ENCODE assay signal across 8 cellular contexts in the genomic region with DNA sequence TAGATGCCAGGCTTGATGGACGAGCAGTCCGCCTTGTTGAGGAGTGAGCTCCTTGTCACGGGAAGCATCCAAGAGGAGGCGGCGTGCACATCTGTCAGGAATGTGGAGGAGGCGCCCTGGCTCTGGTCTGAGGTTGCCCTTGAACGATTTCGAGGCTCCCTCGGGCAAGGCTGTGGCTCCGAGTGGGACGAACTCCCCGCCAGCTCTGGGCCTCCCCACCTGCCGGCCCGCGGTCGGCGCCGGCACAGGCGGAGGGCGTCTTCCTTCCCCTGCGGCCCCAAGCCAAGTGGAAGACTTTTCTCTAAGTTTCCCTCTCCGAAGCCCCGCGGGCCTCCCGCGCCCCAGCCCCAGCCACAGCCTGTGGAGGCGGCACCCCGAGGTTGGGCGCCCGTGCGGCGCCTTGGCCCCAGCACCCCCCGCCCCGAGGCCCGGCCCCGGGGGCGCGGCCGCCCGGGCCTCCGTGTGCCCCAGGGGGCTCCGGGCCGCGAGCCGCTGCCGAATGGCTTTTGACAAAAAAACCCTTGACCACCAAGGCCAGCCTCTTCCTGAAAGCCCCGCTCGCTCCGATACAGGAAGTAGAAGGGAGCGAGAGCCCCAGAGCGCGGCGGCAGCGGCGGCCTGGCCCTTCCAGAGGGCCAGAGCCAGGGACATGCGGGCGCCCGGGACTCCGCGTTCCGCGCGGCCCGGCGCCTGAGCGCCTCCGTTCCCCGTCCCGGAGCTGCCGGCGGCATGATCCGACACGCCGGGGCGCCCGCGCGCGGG. TPM values are rescaled to one million over a fixed set of nuclear protein-coding genes. Genes with fewer than 3 reads are reported as not detected.
DNase-seq lines count a peak whose midpoint lies in the region; ATAC-seq and TF ChIP-seq lines count a peak whose summit lies in the region.

A gene with protein sequence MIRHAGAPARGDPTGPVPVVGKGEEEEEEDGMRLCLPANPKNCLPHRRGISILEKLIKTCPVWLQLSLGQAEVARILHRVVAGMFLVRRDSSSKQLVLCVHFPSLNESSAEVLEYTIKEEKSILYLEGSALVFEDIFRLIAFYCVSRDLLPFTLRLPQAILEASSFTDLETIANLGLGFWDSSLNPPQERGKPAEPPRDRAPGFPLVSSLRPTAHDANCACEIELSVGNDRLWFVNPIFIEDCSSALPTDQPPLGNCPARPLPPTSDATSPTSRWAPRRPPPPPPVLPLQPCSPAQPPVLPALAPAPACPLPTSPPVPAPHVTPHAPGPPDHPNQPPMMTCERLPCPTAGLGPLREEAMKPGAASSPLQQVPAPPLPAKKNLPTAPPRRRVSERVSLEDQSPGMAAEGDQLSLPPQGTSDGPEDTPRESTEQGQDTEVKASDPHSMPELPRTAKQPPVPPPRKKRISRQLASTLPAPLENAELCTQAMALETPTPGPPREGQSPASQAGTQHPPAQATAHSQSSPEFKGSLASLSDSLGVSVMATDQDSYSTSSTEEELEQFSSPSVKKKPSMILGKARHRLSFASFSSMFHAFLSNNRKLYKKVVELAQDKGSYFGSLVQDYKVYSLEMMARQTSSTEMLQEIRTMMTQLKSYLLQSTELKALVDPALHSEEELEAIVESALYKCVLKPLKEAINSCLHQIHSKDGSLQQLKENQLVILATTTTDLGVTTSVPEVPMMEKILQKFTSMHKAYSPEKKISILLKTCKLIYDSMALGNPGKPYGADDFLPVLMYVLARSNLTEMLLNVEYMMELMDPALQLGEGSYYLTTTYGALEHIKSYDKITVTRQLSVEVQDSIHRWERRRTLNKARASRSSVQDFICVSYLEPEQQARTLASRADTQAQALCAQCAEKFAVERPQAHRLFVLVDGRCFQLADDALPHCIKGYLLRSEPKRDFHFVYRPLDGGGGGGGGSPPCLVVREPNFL (plus strand): TSS at position 578 of the 762 bp plus-strand sequence. CDS start 152 bp downstream, at position 730.

- H3K4me1 Mint-ChIP-seq in CD4-positive, alpha-beta T cell (ENCODE audit: low read depth), result peaks cover 41% of the 10 kb centered on the region
- peaks cover 43 to 48% of the 10 kb centered on the region in 2 donors for H3K4me1 Mint-ChIP-seq in effector memory CD8-positive, alpha-beta T cell (ENCODE audit: low read depth in 2 of 2)
- H3K4me1 Mint-ChIP-seq in stimulated activated naive CD8-positive, alpha-beta T cell treated with anti-CD3 and anti-CD28 coated beads, Interleukin-15, amount 100 ng/mL, for 72 hours, result peaks cover 63% of the 10 kb centered on the region

- peak within 1 kb of the TSS; percentile 67 for H3K9ac ChIP-seq in HUES6 (ENCODE audit: low read length)
- peak within 1 kb of the TSS; percentile 94 for H3K9ac ChIP-seq in mesenchymal stem cell (ENCODE audit: low read length)

- peak within 1 kb of the TSS; percentile 42 for H2AK5ac ChIP-seq in mesenchymal stem cell (ENCODE audit: low read length, severe bottlenecking)

- H3K36me3 ChIP-seq in HUES6 (ENCODE audit: control insufficient read depth, insufficient read depth, low read length) (no peaks in the 10 kb centered on the region), mesenchymal stem cell (ENCODE audit: control insufficient read depth in 1 of 2, insufficient read depth in 2 of 2, low read depth in 1 of 2, low read length in 2 of 2) (no peaks in the 10 kb centered on the region)

- peak within 1 kb of the TSS; percentile 59 for H2BK5ac ChIP-seq in mesenchymal stem cell (ENCODE audit: low read depth, low read length, poor library complexity, severe bottlenecking)

- H3K79me1 ChIP-seq in mesenchymal stem cell (replicated peaks; ENCODE audit: low read length, poor library complexity, severe bottlenecking), result peaks cover 27% of the 10 kb centered on the region

- H3K4me1 ChIP-seq in HUES6 (ENCODE audit: control insufficient read depth, insufficient read depth, low read length) (peaks cover 13% of the 10 kb centered on the region), mesenchymal stem cell (ENCODE audit: control insufficient read depth, insufficient read depth, low read depth, low read length) (peaks cover 25% of the 10 kb centered on the region)

- no peaks in the 10 kb centered on the region for H3K27me3 ChIP-seq in CD4-positive, alpha-beta T cell (ENCODE audit: control insufficient read depth, insufficient read depth, low read length)
- H3K27me3 ChIP-seq in HUES6 (ENCODE audit: control insufficient read depth, insufficient read depth, low read length) (peaks cover 39% of the 10 kb centered on the region), mesenchymal stem cell (ENCODE audit: control insufficient read depth in 1 of 2, insufficient read depth in 1 of 2, low read length in 2 of 2) (no peaks in the 10 kb centered on the region)

- peak within 1 kb of the TSS; percentile 81 to 98 for H2BK12ac ChIP-seq in mesenchymal stem cell (ENCODE audit: low read length in 2 of 2)

- no peaks in the 10 kb centered on the region for H3K9me3 ChIP-seq in CD4-positive, alpha-beta T cell (ENCODE audit: control insufficient read depth, low read length)
- H3K9me3 ChIP-seq in HUES6 (ENCODE audit: control insufficient read depth, insufficient read depth, low read depth, low read length), result no peaks in the 10 kb centered on the region
- no peaks in the 10 kb centered on the region for H3K9me3 ChIP-seq in mesenchymal stem cell (ENCODE audit: control insufficient read depth, low read length)

- H3K4me3 Mint-ChIP-seq in CD4-positive, alpha-beta T cell, result peak within 1 kb of the TSS; percentile 78
- H3K4me3 Mint-ChIP-seq in effector memory CD8-positive, alpha-beta T cell, result peak within 1 kb of the TSS; percentile 85
- H3K4me3 Mint-ChIP-seq in stimulated activated naive CD8-positive, alpha-beta T cell treated with anti-CD3 and anti-CD28 coated beads, Interleukin-15, amount 100 ng/mL, for 72 hours, result peak within 1 kb of the TSS; percentile 77 to 91

- peak; percentile 57 for ATAC-seq in CD4-positive, alpha-beta T cell (ENCODE audit: poor library complexity)
- ATAC-seq in GM19467 (IDR thresholded peaks at IDR 0.05; ENCODE audit: unreplicated experiment), result peak; percentile 53
- ATAC-seq in effector memory CD8-positive, alpha-beta T cell (replicated peaks), result peak; percentile 70
- peak; percentile 76 for ATAC-seq in stimulated activated naive CD8-positive, alpha-beta T cell treated with anti-CD3 and anti-CD28 coated beads, Interleukin-15, amount 100 ng/mL, for 72 hours

- CTCF ChIA-PET in CD4-positive, alpha-beta T cell (lab: Charles Lee), result no interaction called here

- peak within 1 kb of the TSS; percentile 93 for H4K91ac ChIP-seq in mesenchymal stem cell (ENCODE audit: low read length)

- peak within 1 kb of the TSS; percentile 95 for H3K4ac ChIP-seq in mesenchymal stem cell (ENCODE audit: low read depth in 1 of 2, low read length in 2 of 2)

- H4K8ac ChIP-seq in mesenchymal stem cell (ENCODE audit: low read length), result peak within 1 kb of the TSS; percentile 95

- no peaks in the 10 kb centered on the region for H3K36me3 Mint-ChIP-seq in CD4-positive, alpha-beta T cell (ENCODE audit: low read depth)
- H3K36me3 Mint-ChIP-seq in effector memory CD8-positive, alpha-beta T cell (ENCODE audit: insufficient read depth), result peaks cover 6% of the 10 kb centered on the region

- peak within 1 kb of the TSS in 1 of 2 experiments; percentile 97 for H3K23ac ChIP-seq in mesenchymal stem cell (ENCODE audit: low read length in 2 of 2)

- H3K14ac ChIP-seq in mesenchymal stem cell (ENCODE audit: low read length in 2 of 2), result peak within 1 kb of the TSS in 1 of 2 experiments; percentile 96

- intact Hi-C loops in CD4-positive, alpha-beta T cell (cut with DNase I, micrococcal nuclease), result loop anchor here in 1 of 2 experiments (5.0 to 10.0 kb wide), 2 partner anchors 69 to 171 kb away; no protein-coding TSS in a partner anchor

- peak within 1 kb of the TSS; percentile 21 for H3K27ac ChIP-seq in CD4-positive, alpha-beta T cell (ENCODE audit: low read depth, low read length)
- H3K27ac ChIP-seq in HUES6 (ENCODE audit: low read depth, low read length) (no peak within 1 kb of the TSS), mesenchymal stem cell (ENCODE audit: low read length, poor library complexity, severe bottlenecking) (peak within 1 kb of the TSS; percentile 40)

- peak within 1 kb of the TSS; percentile 98 for H2BK15ac ChIP-seq in mesenchymal stem cell (ENCODE audit: low read depth, poor library complexity, severe bottlenecking)

- TF ChIP-seq CTCF in CD4-positive, alpha-beta T cell (IDR thresholded peaks at IDR 0.05), result no peak

- DNase-seq in CD4-positive, alpha-beta T cell, result peak in 7 of 10 experiments; percentile 19 to 41 (median 25)
- DNase-seq in activated CD4-positive, alpha-beta T cell treated with anti-CD3 and anti-CD28 coated beads, Interleukin-2, amount 50 U/mL, for 1 hour, result peak; percentile 16
- peak; percentile 40 to 43 (median 40) for DNase-seq in effector memory CD8-positive, alpha-beta T cell
- peak; percentile 82 for DNase-seq in mesenchymal stem cell
- DNase-seq in stimulated activated naive CD8-positive, alpha-beta T cell treated with anti-CD3 and anti-CD28 coated beads, Interleukin-15, amount 100 ng/mL, for 72 hours, result peak; percentile 55 to 69
- no peak for DNase-seq in hippocampal formation (lab: John Stamatoyannopoulos, UW)

- peak within 1 kb of the TSS; percentile 73 for H2AFZ ChIP-seq in mesenchymal stem cell (ENCODE audit: low read depth, low read length)

- no peaks in the 10 kb centered on the region for H3K9me3 Mint-ChIP-seq in CD4-positive, alpha-beta T cell
- H3K9me3 Mint-ChIP-seq in effector memory CD8-positive, alpha-beta T cell, result no peaks in the 10 kb centered on the region
- no peaks in the 10 kb centered on the region for H3K9me3 Mint-ChIP-seq in stimulated activated naive CD8-positive, alpha-beta T cell treated with anti-CD3 and anti-CD28 coated beads, Interleukin-15, amount 100 ng/mL, for 72 hours

- peak within 1 kb of the TSS; percentile 93 for H2BK120ac ChIP-seq in mesenchymal stem cell (ENCODE audit: low read depth, low read length)

- POLR2A ChIA-PET in CD4-positive, alpha-beta T cell (lab: Charles Lee), result no interaction called here

- 5% methylated on average over 77 of the region's 79 CpGs for WGBS in mesenchymal stem cell

- peak within 1 kb of the TSS; percentile 79 to 95 for H3K18ac ChIP-seq in mesenchymal stem cell (ENCODE audit: low read depth in 1 of 2, low read length in 2 of 2)

- peak within 1 kb of the TSS; percentile 82 for H3K4me3 ChIP-seq in HUES6 (ENCODE audit: low read depth, low read length)
- peak within 1 kb of the TSS; percentile 84 to 91 for H3K4me3 ChIP-seq in mesenchymal stem cell (ENCODE audit: insufficient read depth in 1 of 2, low read depth in 1 of 2, low read length in 2 of 2)

- peak within 1 kb of the TSS; percentile 2 for H3K27ac Mint-ChIP-seq in CD4-positive, alpha-beta T cell
- peak within 1 kb of the TSS; percentile 92 to 99 for H3K27ac Mint-ChIP-seq in effector memory CD8-positive, alpha-beta T cell
- peak within 1 kb of the TSS; percentile 78 to 95 for H3K27ac Mint-ChIP-seq in stimulated activated naive CD8-positive, alpha-beta T cell treated with anti-CD3 and anti-CD28 coated beads, Interleukin-15, amount 100 ng/mL, for 72 hours

- peak within 1 kb of the TSS; percentile 72 for H3K4me2 ChIP-seq in mesenchymal stem cell (ENCODE audit: low read length, poor library complexity, severe bottlenecking)

- no peaks in the 10 kb centered on the region for H3K27me3 Mint-ChIP-seq in CD4-positive, alpha-beta T cell
- no peaks in the 10 kb centered on the region for H3K27me3 Mint-ChIP-seq in effector memory CD8-positive, alpha-beta T cell
- no peaks in the 10 kb centered on the region for H3K27me3 Mint-ChIP-seq in stimulated activated naive CD8-positive, alpha-beta T cell treated with anti-CD3 and anti-CD28 coated beads, Interleukin-15, amount 100 ng/mL, for 72 hours

RNA-seq across cellular contexts. Expression of the gene that starts here (rescaled TPM):
- 10 to 100 TPM; 67.9 to 72.2 TPM for total RNA-seq in CD4-positive, alpha-beta T cell
- polyA plus RNA-seq in mesenchymal stem cell (2013, experiment 1 of 2), result 19.4 TPM
- 19.3 TPM for polyA plus RNA-seq in mesenchymal stem cell (2013, experiment 2 of 2)

Comparison
In these comparisons a context has a peak if more than half of its experiments do, and no peak if none do; other contexts are left out.
1. DNase-seq: peak in CD4-positive, alpha-beta T cell (7 of 10), activated CD4-positive, alpha-beta T cell treated with anti-CD3 and anti-CD28 coated beads, Interleukin-2, amount 50 U/mL, for 1 hour (single experiment), effector memory CD8-positive, alpha-beta T cell (3 of 3), mesenchymal stem cell (single experiment) and stimulated activated naive CD8-positive, alpha-beta T cell treated with anti-CD3 and anti-CD28 coated beads, Interleukin-15, amount 100 ng/mL, for 72 hours (2 of 2); none in hippocampal formation (0 of 2).
2. H3K27ac Mint-ChIP-seq: peak in every context shown above with its lines; median percentile 96 in effector memory CD8-positive, alpha-beta T cell; 86 in stimulated activated naive CD8-positive, alpha-beta T cell treated with anti-CD3 and anti-CD28 coated beads, Interleukin-15, amount 100 ng/mL, for 72 hours; 2 in CD4-positive, alpha-beta T cell.
3. Peak in every context shown above with its lines, with median percentiles within 50 percentile points of each other: ATAC-seq and H3K4me3 Mint-ChIP-seq.